In the genomic region with DNA sequence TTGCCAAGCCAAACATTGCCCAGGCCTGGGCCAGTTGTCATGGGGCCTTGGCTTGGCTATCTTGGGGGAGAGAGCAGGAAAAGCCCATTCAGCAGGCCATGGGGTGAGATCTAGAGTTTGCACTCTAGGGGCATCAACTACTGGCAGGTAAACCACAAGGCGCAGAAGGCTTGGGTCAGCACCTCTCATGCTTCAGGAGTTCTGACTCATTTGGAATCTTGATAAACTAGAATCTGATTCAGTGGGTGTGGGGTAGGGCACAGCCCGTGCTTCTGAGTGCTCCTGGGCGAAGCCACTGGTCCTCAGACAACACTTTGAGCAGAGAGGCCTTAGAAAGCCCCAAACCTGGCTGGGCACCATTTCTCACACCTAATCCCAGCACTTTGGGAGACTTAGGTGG, we compare ENCODE assay signal across 2 cellular contexts.
TF ChIP-seq lines count a peak whose summit lies in the region.

No MANE protein-coding gene starts in this region.

TF ChIP-seq in HepG2, 621 proteins besides CTCF, POLR2A, EP300 and RAD21 (continued from another document):
- TF ChIP-seq SKI (IDR thresholded peaks at IDR 0.05; ENCODE audit: partially characterized antibody), result no peak
- no peak for TF ChIP-seq MED1 (CRISPR knock-in tag; IDR thresholded peaks at IDR 0.05)
- TF ChIP-seq ZFP37 (CRISPR knock-in tag; IDR thresholded peaks at IDR 0.05; ENCODE audit: borderline replicate concordance), result no peak
- no peak for TF ChIP-seq ZNF24 (IDR thresholded peaks at IDR 0.05)
- TF ChIP-seq ZNF775 (CRISPR knock-in tag; IDR thresholded peaks at IDR 0.05; ENCODE audit: borderline replicate concordance), result no peak
- TF ChIP-seq NR3C1 (CRISPR knock-in tag; IDR thresholded peaks at IDR 0.05), result no peak
TF ChIP-seq in HepG2: peak in this region for 0.

TF ChIP-seq in GM12878, 131 proteins besides CTCF, POLR2A, EP300 and RAD21 (continued from another document):
- TF ChIP-seq RELA (IDR thresholded peaks at IDR 0.05; ENCODE audit: borderline replicate concordance, partially characterized antibody) (no peak), CBFB (IDR thresholded peaks at IDR 0.05; ENCODE audit: low read depth) (peak; percentile 54; the same call in 1 of the 2 replicates), RAD51 (IDR thresholded peaks at IDR 0.05) (no peak), ZNF384 (IDR thresholded peaks at IDR 0.05; ENCODE audit: borderline replicate concordance, low read depth, low read length) (no peak), SMC3 (IDR thresholded peaks at IDR 0.05; ENCODE audit: borderline replicate concordance, low read length) (no peak), IKZF2 (IDR thresholded peaks at IDR 0.05) (no peak), TBL1XR1 (IDR thresholded peaks at IDR 0.05; ENCODE audit: low read depth, low read length) (no peak), IRF4 (IDR thresholded peaks at IDR 0.05; ENCODE audit: low read depth, low read length) (no peak), NR2F1 (conservative IDR thresholded peaks at IDR 0.05) (peak; percentile 70), BHLHE40 (IDR thresholded peaks at IDR 0.05; ENCODE audit: borderline replicate concordance in 1 of 2, low read depth in 2 of 2, low read length in 1 of 2) (0 out of 4 replicates have a peak, but pooled peaks of 1 of the 2 experiments have one; percentile 4), IRF5 (IDR thresholded peaks at IDR 0.05; ENCODE audit: borderline replicate concordance) (no peak), IKZF1 (conservative IDR thresholded peaks at IDR 0.05) (peak; percentile 25; the same call in 1 of the 2 replicates), TCF7 (IDR thresholded peaks at IDR 0.05; ENCODE audit: borderline replicate concordance) (no peak), RUNX3 (IDR thresholded peaks at IDR 0.05; ENCODE audit: low read length) (peak; percentile 77), PAX5 (IDR thresholded peaks at IDR 0.05; ENCODE audit: borderline replicate concordance, low read depth, low read length) (peak; percentile 75; the same call in 1 of the 2 replicates), ZBTB40 (IDR thresholded peaks at IDR 0.05; ENCODE audit: borderline replicate concordance) (no peak), TCF3 (IDR thresholded peaks at IDR 0.05; ENCODE audit: borderline replicate concordance, insufficient read depth, low read depth, low read length) (no peak), SMARCA5 (IDR thresholded peaks at IDR 0.05) (no peak), SREBF2 (IDR thresholded peaks at IDR 0.05; ENCODE audit: low read length) (no peak), ESRRA (IDR thresholded peaks at IDR 0.05; ENCODE audit: low read length) (no peak), CBX5 (IDR thresholded peaks at IDR 0.05; ENCODE audit: low read depth) (no peak), ZBTB33 (IDR thresholded peaks at IDR 0.05) (no peak), KDM1A (IDR thresholded peaks at IDR 0.05; ENCODE audit: borderline replicate concordance) (no peak), ELK1 (IDR thresholded peaks at IDR 0.05; ENCODE audit: low read depth, low read length) (no peak), SMAD5 (IDR thresholded peaks at IDR 0.05; ENCODE audit: low read depth) (no peak), ZNF217 (IDR thresholded peaks at IDR 0.05) (0 out of 2 replicates have a peak, but pooled peaks have one; percentile 32), BRCA1 (IDR thresholded peaks at IDR 0.05; ENCODE audit: low read depth, low read length) (no peak), JUNB (IDR thresholded peaks at IDR 0.05) (peak; percentile 36; the same call in 1 of the 2 replicates)
- TF ChIP-seq, protein P1, sequence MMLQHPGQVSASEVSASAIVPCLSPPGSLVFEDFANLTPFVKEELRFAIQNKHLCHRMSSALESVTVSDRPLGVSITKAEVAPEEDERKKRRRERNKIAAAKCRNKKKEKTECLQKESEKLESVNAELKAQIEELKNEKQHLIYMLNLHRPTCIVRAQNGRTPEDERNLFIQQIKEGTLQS (IDR thresholded peaks at IDR 0.05; ENCODE audit: borderline replicate concordance, extremely low read depth, low read depth, low read length), result no peak
- TF ChIP-seq, protein P2, sequence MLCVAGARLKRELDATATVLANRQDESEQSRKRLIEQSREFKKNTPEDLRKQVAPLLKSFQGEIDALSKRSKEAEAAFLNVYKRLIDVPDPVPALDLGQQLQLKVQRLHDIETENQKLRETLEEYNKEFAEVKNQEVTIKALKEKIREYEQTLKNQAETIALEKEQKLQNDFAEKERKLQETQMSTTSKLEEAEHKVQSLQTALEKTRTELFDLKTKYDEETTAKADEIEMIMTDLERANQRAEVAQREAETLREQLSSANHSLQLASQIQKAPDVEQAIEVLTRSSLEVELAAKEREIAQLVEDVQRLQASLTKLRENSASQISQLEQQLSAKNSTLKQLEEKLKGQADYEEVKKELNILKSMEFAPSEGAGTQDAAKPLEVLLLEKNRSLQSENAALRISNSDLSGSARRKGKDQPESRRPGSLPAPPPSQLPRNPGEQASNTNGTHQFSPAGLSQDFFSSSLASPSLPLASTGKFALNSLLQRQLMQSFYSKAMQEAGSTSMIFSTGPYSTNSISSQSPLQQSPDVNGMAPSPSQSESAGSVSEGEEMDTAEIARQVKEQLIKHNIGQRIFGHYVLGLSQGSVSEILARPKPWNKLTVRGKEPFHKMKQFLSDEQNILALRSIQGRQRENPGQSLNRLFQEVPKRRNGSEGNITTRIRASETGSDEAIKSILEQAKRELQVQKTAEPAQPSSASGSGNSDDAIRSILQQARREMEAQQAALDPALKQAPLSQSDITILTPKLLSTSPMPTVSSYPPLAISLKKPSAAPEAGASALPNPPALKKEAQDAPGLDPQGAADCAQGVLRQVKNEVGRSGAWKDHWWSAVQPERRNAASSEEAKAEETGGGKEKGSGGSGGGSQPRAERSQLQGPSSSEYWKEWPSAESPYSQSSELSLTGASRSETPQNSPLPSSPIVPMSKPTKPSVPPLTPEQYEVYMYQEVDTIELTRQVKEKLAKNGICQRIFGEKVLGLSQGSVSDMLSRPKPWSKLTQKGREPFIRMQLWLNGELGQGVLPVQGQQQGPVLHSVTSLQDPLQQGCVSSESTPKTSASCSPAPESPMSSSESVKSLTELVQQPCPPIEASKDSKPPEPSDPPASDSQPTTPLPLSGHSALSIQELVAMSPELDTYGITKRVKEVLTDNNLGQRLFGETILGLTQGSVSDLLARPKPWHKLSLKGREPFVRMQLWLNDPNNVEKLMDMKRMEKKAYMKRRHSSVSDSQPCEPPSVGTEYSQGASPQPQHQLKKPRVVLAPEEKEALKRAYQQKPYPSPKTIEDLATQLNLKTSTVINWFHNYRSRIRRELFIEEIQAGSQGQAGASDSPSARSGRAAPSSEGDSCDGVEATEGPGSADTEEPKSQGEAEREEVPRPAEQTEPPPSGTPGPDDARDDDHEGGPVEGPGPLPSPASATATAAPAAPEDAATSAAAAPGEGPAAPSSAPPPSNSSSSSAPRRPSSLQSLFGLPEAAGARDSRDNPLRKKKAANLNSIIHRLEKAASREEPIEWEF (IDR thresholded peaks at IDR 0.05; ENCODE audit: insufficient replicate concordance, low read depth, low read length), result no peak
- TF ChIP-seq, protein P3, sequence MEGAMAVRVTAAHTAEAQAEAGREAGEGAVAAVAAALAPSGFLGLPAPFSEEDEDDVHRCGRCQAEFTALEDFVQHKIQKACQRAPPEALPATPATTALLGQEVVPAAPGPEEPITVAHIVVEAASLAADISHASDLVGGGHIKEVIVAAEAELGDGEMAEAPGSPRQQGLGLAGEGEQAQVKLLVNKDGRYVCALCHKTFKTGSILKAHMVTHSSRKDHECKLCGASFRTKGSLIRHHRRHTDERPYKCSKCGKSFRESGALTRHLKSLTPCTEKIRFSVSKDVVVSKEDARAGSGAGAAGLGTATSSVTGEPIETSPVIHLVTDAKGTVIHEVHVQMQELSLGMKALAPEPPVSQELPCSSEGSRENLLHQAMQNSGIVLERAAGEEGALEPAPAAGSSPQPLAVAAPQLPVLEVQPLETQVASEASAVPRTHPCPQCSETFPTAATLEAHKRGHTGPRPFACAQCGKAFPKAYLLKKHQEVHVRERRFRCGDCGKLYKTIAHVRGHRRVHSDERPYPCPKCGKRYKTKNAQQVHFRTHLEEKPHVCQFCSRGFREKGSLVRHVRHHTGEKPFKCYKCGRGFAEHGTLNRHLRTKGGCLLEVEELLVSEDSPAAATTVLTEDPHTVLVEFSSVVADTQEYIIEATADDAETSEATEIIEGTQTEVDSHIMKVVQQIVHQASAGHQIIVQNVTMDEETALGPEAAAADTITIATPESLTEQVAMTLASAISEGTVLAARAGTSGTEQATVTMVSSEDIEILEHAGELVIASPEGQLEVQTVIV (IDR thresholded peaks at IDR 0.05; ENCODE audit: borderline replicate concordance, partially characterized antibody), result no peak
- TF ChIP-seq, protein P4, sequence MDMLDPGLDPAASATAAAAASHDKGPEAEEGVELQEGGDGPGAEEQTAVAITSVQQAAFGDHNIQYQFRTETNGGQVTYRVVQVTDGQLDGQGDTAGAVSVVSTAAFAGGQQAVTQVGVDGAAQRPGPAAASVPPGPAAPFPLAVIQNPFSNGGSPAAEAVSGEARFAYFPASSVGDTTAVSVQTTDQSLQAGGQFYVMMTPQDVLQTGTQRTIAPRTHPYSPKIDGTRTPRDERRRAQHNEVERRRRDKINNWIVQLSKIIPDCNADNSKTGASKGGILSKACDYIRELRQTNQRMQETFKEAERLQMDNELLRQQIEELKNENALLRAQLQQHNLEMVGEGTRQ (IDR thresholded peaks at IDR 0.05; ENCODE audit: borderline replicate concordance, low read depth, low read length), result no peak
